30 cellular contexts compared by ENCODE assay signal in the genomic region with DNA sequence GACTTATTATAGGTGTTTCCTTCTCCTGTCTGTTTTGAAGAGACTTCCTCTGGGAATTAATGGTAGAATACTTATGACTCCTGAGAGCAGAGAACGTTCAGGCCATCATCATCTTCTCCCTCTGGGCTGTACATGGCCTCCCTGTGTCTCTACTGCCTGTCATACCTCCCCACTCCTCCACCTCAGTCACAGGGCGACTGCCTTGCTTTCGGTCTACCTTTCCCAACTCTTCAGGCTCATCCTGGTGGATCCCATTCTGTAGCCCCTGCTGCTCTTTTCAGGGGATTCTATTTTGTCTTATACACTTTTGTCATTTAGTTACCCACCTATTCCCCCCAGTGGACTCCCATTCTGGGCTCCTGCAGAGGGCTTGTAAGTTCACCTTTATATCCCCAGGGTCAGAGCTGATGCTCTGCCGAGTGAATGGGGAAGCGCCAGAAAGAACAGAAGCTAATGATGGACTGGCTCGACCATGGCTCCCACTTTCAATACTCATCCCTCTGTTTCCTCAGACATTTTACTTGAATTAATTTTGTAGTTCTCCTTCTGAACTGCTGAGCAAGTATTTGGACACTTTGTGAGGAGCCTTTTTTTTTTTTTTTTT. TPM values are rescaled to one million over a fixed set of nuclear protein-coding genes. Genes with fewer than 3 reads are reported as not detected.
DNase-seq lines count a peak whose midpoint lies in the region; ATAC-seq, FAIRE-seq and TF ChIP-seq lines count a peak whose summit lies in the region.
"Had no signal": no experiment of that assay in that cellular context is flagged by ENCODE, and none has a peak within 500 bp of the region (broad histone marks: within the 10 kb centered on the region; RNA-seq: fewer than 3 reads in every experiment).

No MANE protein-coding gene starts in this region.

- no peaks in the 10 kb centered on the region for H3K9me3 ChIP-seq in astrocyte (ENCODE audit: insufficient read depth, low read depth, low read length)
- H3K9me3 ChIP-seq in mucosa of descending colon = no peaks in the 10 kb centered on the region
- H3K9me3 ChIP-seq in skeletal muscle satellite cell (replicated peaks; ENCODE audit: low read length) = no peaks in the 10 kb centered on the region
- H3K9me3 ChIP-seq: esophagus squamous epithelium, gastrocnemius medialis, right atrium auricular region had no signal

- H3K4me3 ChIP-seq in astrocyte (ENCODE audit: insufficient read depth, low read depth, low read length) (no peak overlapping the region), mucosa of descending colon (no peak overlapping the region), skeletal muscle satellite cell (ENCODE audit: low read length) (no peak overlapping the region), coronary artery (no peak overlapping the region)
- H3K4me3 ChIP-seq: cardiac muscle cell, esophagus squamous epithelium, gastrocnemius medialis, right atrium auricular region had no signal

- H3K36me3 ChIP-seq in astrocyte (ENCODE audit: insufficient read depth, low read length) = peaks cover 17% of the 10 kb centered on the region
- no peaks in the 10 kb centered on the region for H3K36me3 ChIP-seq in mucosa of descending colon (ENCODE audit: low read depth)
- peaks cover 29% of the 10 kb centered on the region for H3K36me3 ChIP-seq in skeletal muscle satellite cell (ENCODE audit: insufficient read depth, low read length)
- H3K36me3 ChIP-seq: cardiac muscle cell, esophagus squamous epithelium, gastrocnemius medialis, right atrium auricular region had no signal

- no peak overlapping the region for H2AFZ ChIP-seq in astrocyte (ENCODE audit: low read depth, low read length)
- H2AFZ ChIP-seq: parathyroid adenoma had no signal

- H3K4me1 ChIP-seq in astrocyte (ENCODE audit: insufficient read depth, low read length) (peaks cover 16% of the 10 kb centered on the region), mucosa of descending colon (ENCODE audit: low read depth) (peaks cover 70% of the 10 kb centered on the region), skeletal muscle satellite cell (ENCODE audit: control insufficient read depth, insufficient read depth, low read length) (peaks cover 47% of the 10 kb centered on the region)

- H3K36me3 Mint-ChIP-seq in HFFc6 (ENCODE audit: low read depth) (peaks cover 30% of the 10 kb centered on the region), astrocyte (ENCODE audit: low read depth, unreplicated experiment) (peaks cover 1% of the 10 kb centered on the region)
- H3K36me3 Mint-ChIP-seq: stimulated activated memory B cell treated with anti-CD40 and anti-IgM and Interleukin-4, amounts not matched to agents 10 μg/mL and 1 μg/mL and 100 μg/mL, for 72 hours had no signal

- H3K4me1 Mint-ChIP-seq in HFFc6 (ENCODE audit: low read depth) (peaks cover 71% of the 10 kb centered on the region), astrocyte (ENCODE audit: low read depth, unreplicated experiment) (peaks cover 78% of the 10 kb centered on the region)

- ATAC-seq in mucosa of descending colon (peak; percentile 24), GM18907 (IDR thresholded peaks at IDR 0.05; ENCODE audit: unreplicated experiment) (no peak)
- ATAC-seq: gastrocnemius medialis; stimulated activated memory B cell treated with anti-CD40 and anti-IgM and Interleukin-4, amounts not matched to agents 10 μg/mL and 1 μg/mL and 100 μg/mL, for 72 hours had no signal

- H3K9ac ChIP-seq in astrocyte (ENCODE audit: low read length) (no peak overlapping the region), skeletal muscle satellite cell (ENCODE audit: low read depth, low read length) (no peak overlapping the region)
- H3K9ac ChIP-seq: parathyroid adenoma had no signal

- H3K27ac ChIP-seq in astrocyte (ENCODE audit: low read depth, low read length) (no peak overlapping the region), coronary artery (no peak overlapping the region)
- H3K27ac ChIP-seq: esophagus squamous epithelium, parathyroid adenoma had no signal

- TF ChIP-seq CTCF in HFFc6 (IDR thresholded peaks at IDR 0.05) = no peak
- no peak for TF ChIP-seq CTCF in astrocyte (IDR thresholded peaks at IDR 0.05; ENCODE audit: insufficient read depth, low read depth, low read length)
- no peak for TF ChIP-seq CTCF in mucosa of descending colon (IDR thresholded peaks at IDR 0.05)
- TF ChIP-seq CTCF in coronary artery (IDR thresholded peaks at IDR 0.05) = no peak

- no peaks in the 10 kb centered on the region for H3K9me3 Mint-ChIP-seq in HFFc6
- no peaks in the 10 kb centered on the region for H3K9me3 Mint-ChIP-seq in astrocyte (ENCODE audit: unreplicated experiment)
- H3K9me3 Mint-ChIP-seq: stimulated activated memory B cell treated with anti-CD40 and anti-IgM and Interleukin-4, amounts not matched to agents 10 μg/mL and 1 μg/mL and 100 μg/mL, for 72 hours had no signal

- H3K27me3 ChIP-seq in astrocyte (ENCODE audit: insufficient read depth, low read length) (no peaks in the 10 kb centered on the region), skeletal muscle satellite cell (ENCODE audit: control insufficient read depth, insufficient read depth, low read length) (no peaks in the 10 kb centered on the region)
- H3K27me3 ChIP-seq: cardiac muscle cell, esophagus squamous epithelium, gastrocnemius medialis, right atrium auricular region had no signal

- no peak for DNase-seq in HFFc6
- no peak for DNase-seq in astrocyte (ENCODE audit: low read depth)
- no peak for DNase-seq in mucosa of descending colon
- no peak for DNase-seq in coronary artery (ENCODE audit: low spot score)
- DNase-seq in COLO668 (lab: John Stamatoyannopoulos, UW; ENCODE audit: unreplicated experiment) = no peak
- DNase-seq: activated CD4-positive, alpha-beta T cell treated with anti-CD3 and anti-CD28 coated beads for 36 hours; activated naive CD8-positive, alpha-beta T cell treated with anti-CD3 and anti-CD28 coated beads for 36 hours; activated T-cell treated with anti-CD3 and anti-CD28 coated beads for 4 hours; aorta; C1 segment of cervical spinal cord; DMS79 treated with DMSO at 0.1 percent for 48 hours; esophagus squamous epithelium; gastrocnemius medialis; GF-D8; hippocampal formation; mesenchymal stem cell; naive B cell; NCI-H1436; NCI-H2081 treated with DMSO at 0.1 percent for 48 hours; NCI-H345; Right ventricle myocardium superior; stimulated activated CD4-positive, alpha-beta T cell treated with anti-CD3 and anti-CD28 coated beads, Interleukin-4, amount 100 ng/mL, for 24 hours had no signal

- H4K20me1 ChIP-seq in astrocyte (ENCODE audit: insufficient read depth, low read length) = peaks cover 96% of the 10 kb centered on the region

- H3K27me3 Mint-ChIP-seq in HFFc6 (ENCODE audit: insufficient read depth) (no peaks in the 10 kb centered on the region), astrocyte (ENCODE audit: low read depth, unreplicated experiment) (no peaks in the 10 kb centered on the region)
- H3K27me3 Mint-ChIP-seq: activated CD4-positive, alpha-beta T cell treated with anti-CD3 and anti-CD28 coated beads for 36 hours; activated naive CD8-positive, alpha-beta T cell treated with anti-CD3 and anti-CD28 coated beads for 36 hours had no signal

- no peak for FAIRE-seq in astrocyte (lab: Jason Lieb, UNC)
- FAIRE-seq: H54, urothelium cell line had no signal

- H3K27ac Mint-ChIP-seq in HFFc6 (peak overlapping the region; percentile 66; the same call in 1 of the 2 replicates), astrocyte (ENCODE audit: unreplicated experiment) (no peak overlapping the region)
- H3K27ac Mint-ChIP-seq: activated CD4-positive, alpha-beta T cell treated with anti-CD3 and anti-CD28 coated beads for 36 hours; stimulated activated memory B cell treated with anti-CD40 and anti-IgM and Interleukin-4, amounts not matched to agents 10 μg/mL and 1 μg/mL and 100 μg/mL, for 72 hours had no signal

- no peak overlapping the region for H3K4me2 ChIP-seq in astrocyte (ENCODE audit: low read length)
- peak overlapping the region; percentile 7 for H3K4me2 ChIP-seq in skeletal muscle satellite cell (ENCODE audit: low read length)

- peaks cover 98% of the 10 kb centered on the region for H3K79me2 ChIP-seq in astrocyte (ENCODE audit: insufficient read depth, low read length)

- no peak overlapping the region for H3K4me3 Mint-ChIP-seq in HFFc6
- peak overlapping the region; percentile 74 for H3K4me3 Mint-ChIP-seq in astrocyte (ENCODE audit: unreplicated experiment)
- H3K4me3 Mint-ChIP-seq: activated CD4-positive, alpha-beta T cell treated with anti-CD3 and anti-CD28 coated beads for 36 hours; activated naive CD8-positive, alpha-beta T cell treated with anti-CD3 and anti-CD28 coated beads for 36 hours; naive B cell; stimulated activated memory B cell treated with anti-CD40 and anti-IgM and Interleukin-4, amounts not matched to agents 10 μg/mL and 1 μg/mL and 100 μg/mL, for 72 hours had no signal

- intact Hi-C loops in mucosa of descending colon (cut with DNase I, micrococcal nuclease) = no loop called here

RNA-seq across cellular contexts. Expression of a gene that starts 28.6 kb away (rescaled TPM):
- total RNA-seq in HFFc6 (2021; fragmentation: NEBNext Ultra II Directional; extraction: Animal tissue kit (Norgen Biotek cat#: 25700)) = 100 to 1,000 TPM; 133 to 192 (median 155) TPM
- total RNA-seq in astrocyte (327 and 332 TPM in 2 replicates), mucosa of descending colon (100 to 1,000 TPM; 107 to 132 (median 126) TPM)
- 86.9 and 88.0 TPM in 2 replicates for total RNA-seq in skeletal muscle satellite cell (2012; rRNA removed)
